In the genomic region with DNA sequence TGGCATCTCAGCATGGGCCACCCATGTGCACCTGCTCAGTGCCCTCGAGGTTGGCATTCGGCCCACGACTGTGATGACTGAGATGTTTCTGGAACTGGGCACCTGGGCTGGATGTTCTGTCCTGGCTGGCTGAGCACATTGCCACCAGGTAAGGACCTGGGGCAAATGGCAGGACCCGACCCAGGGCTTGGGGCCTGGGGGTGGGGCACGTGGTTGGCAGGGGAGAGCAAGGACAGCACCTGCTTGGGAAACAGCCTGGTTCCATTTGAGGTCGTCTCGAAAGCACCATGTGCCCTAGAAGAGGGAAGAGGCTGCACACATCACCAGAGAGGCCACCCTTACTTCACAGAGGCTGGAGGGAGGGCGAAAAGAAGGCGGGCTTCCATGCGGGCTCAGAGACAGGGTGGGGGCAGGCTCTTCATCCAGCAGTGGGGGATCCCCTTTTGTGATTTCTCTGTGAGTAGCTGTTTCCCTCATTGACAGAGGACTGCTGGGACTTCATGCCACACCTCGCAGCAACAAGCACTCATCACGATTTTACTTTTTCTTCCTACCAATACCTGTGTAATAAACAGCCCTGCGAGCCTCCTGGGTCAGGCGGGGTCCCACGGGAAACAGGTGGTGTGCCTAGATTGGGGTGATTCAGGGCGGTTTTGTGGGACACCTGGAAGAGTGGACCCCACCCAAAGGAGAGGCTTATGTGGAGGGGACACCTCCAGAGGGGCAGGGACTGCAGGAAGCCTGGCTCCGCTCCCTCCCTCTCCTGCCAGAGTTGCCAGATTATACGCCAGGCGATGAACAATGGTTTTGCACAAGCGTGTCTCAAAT, we compare ENCODE assay signal across 10 cellular contexts. TPM values are rescaled to one million over a fixed set of nuclear protein-coding genes. Genes with fewer than 3 reads are reported as not detected.
DNase-seq lines count a peak whose midpoint lies in the region; ATAC-seq and TF ChIP-seq lines count a peak whose summit lies in the region.
"Had no signal": no experiment of that assay in that cellular context is flagged by ENCODE, and none has a peak within 500 bp of the region (broad histone marks: within the 10 kb centered on the region; RNA-seq: fewer than 3 reads in every experiment).

No MANE protein-coding gene starts in this region.

- no peak overlapping the region for H3K4me3 ChIP-seq in H7 (ENCODE audit: insufficient read depth, low read depth, low read length)

- in situ Hi-C loops in G401 (cut with HindIII; ENCODE audit: low sequenced_read_pairs), result no loop called here

- H3K36me3 Mint-ChIP-seq in natural killer cell (no peaks in the 10 kb centered on the region), type B pancreatic cell (peaks cover 5% of the 10 kb centered on the region)

- DNase-seq in G401 (ENCODE audit: low spot score), result peak; percentile 76
- peak; percentile 57 for DNase-seq in activated naive CD4-positive, alpha-beta T cell treated with anti-CD3 and anti-CD28 coated beads, Interleukin-2, amount 50 U/mL, for 16 hours
- DNase-seq in natural killer cell, result no peak
- no peak for DNase-seq in type B pancreatic cell (ENCODE audit: extremely low spot score, unreplicated experiment)
- no peak for DNase-seq in H7
- no peak for DNase-seq in KG1 (lab: John Stamatoyannopoulos, UW)
- DNase-seq: midbrain, NCI-H2029 treated with DMSO at 0.1 percent for 48 hours had no signal

- TF ChIP-seq CTCF in natural killer cell (IDR thresholded peaks at IDR 0.05), result no peak
- TF ChIP-seq CTCF in type B pancreatic cell (conservative IDR thresholded peaks at IDR 0.05), result no peak

- H3K9me3 Mint-ChIP-seq in natural killer cell (no peaks in the 10 kb centered on the region), type B pancreatic cell (no peaks in the 10 kb centered on the region)

- ATAC-seq in HG03460 (IDR thresholded peaks at IDR 0.05; ENCODE audit: unreplicated experiment), result peak; percentile 40
- no peak for ATAC-seq in natural killer cell
- ATAC-seq in GM18498 (IDR thresholded peaks at IDR 0.05; ENCODE audit: unreplicated experiment), result no peak

- H3K4me1 Mint-ChIP-seq in natural killer cell (peaks cover 19 to 26% of the 10 kb centered on the region in 2 donors), type B pancreatic cell (ENCODE audit: unreplicated experiment) (peaks cover 6% of the 10 kb centered on the region)

- intact Hi-C loops in natural killer cell (cut with micrococcal nuclease), result no loop called here

- H3K4me3 Mint-ChIP-seq in natural killer cell, result peak overlapping the region; percentile 40
- no peak overlapping the region for H3K4me3 Mint-ChIP-seq in type B pancreatic cell

- H3K27me3 Mint-ChIP-seq in natural killer cell (ENCODE audit: low read depth in 2 of 2), result peaks cover 0 to 6% of the 10 kb centered on the region in 2 donors
- H3K27me3 Mint-ChIP-seq in type B pancreatic cell, result no peaks in the 10 kb centered on the region

- no peaks in the 10 kb centered on the region for H3K36me3 ChIP-seq in H7 (replicated peaks; ENCODE audit: control insufficient read depth, insufficient read depth, low read length)

- peak overlapping the region; percentile 64 to 76 for H3K27ac Mint-ChIP-seq in natural killer cell
- no peak overlapping the region for H3K27ac Mint-ChIP-seq in type B pancreatic cell

- H3K27me3 ChIP-seq in H7 (ENCODE audit: control insufficient read depth, insufficient read depth, low read length), result no peaks in the 10 kb centered on the region

RNA-seq across cellular contexts. Expression of gene TMEM187, which starts 12.0 kb away (rescaled TPM):
- total RNA-seq in G401 (2014; rRNA removed; shearing (Covaris generic)), result 1.4 and 7.4 TPM in 2 replicates
- total RNA-seq in natural killer cell (1 to 10 TPM; 1.2 to 4.3 (median 1.4) TPM), type B pancreatic cell (ENCODE audit: low replicate concordance) (14.4 and 15.2 TPM in 2 replicates)
- total RNA-seq in H7 (2014; rRNA removed; shearing (Covaris generic)), result 8.8 and 9.5 TPM in 2 replicates

RNA-seq across cellular contexts. Expression of gene HCFC1, which starts 12.9 kb away (rescaled TPM):
- total RNA-seq in G401 (2014; rRNA removed; shearing (Covaris generic)), result 12.4 and 16.1 TPM in 2 replicates
- total RNA-seq in natural killer cell (10 to 100 TPM; 65.2 to 76.7 (median 67.5) TPM), type B pancreatic cell (ENCODE audit: low replicate concordance) (81.2 and 98.0 TPM in 2 replicates)
- 64.9 and 70.0 TPM in 2 replicates for total RNA-seq in H7 (2014; rRNA removed; shearing (Covaris generic))

RNA-seq across cellular contexts. Expression of gene IRAK1, which starts 35.1 kb away (rescaled TPM):
- 140 and 144 TPM in 2 replicates for total RNA-seq in G401 (2014; rRNA removed; shearing (Covaris generic))
- total RNA-seq in natural killer cell (100 to 1,000 TPM in 2 of 3 donors, 10 to 100 TPM in 1; 87.5 to 114 (median 107) TPM), type B pancreatic cell (ENCODE audit: low replicate concordance) (83.8 and 86.1 TPM in 2 replicates)
- total RNA-seq in H7 (2014; rRNA removed; shearing (Covaris generic)), result 34.4 and 44.6 TPM in 2 replicates

RNA-seq across cellular contexts. Expression of gene RENBP, which starts 40.1 kb away (rescaled TPM):
- 7.1 and 8.4 TPM in 2 replicates for total RNA-seq in G401 (2014; rRNA removed; shearing (Covaris generic))
- total RNA-seq in natural killer cell (10 to 100 TPM; 14.3 to 17.1 (median 15.2) TPM), type B pancreatic cell (ENCODE audit: low replicate concordance) (4.9 and 6.7 TPM in 2 replicates)
- total RNA-seq in H7 (2014; rRNA removed; shearing (Covaris generic)), result 17.9 and 18.3 TPM in 2 replicates

RNA-seq across cellular contexts. Expression of gene NAA10, which starts 49.7 kb away (rescaled TPM):
- 136 and 159 TPM in 2 replicates for total RNA-seq in G401 (2014; rRNA removed; shearing (Covaris generic))
- total RNA-seq in natural killer cell, result 10 to 100 TPM; 63.4 to 82.3 (median 73.1) TPM
- 73.8 and 82.7 TPM in 2 replicates for total RNA-seq in type B pancreatic cell (ENCODE audit: low replicate concordance)
- 86.7 and 97.4 TPM in 2 replicates for total RNA-seq in H7 (2014; rRNA removed; shearing (Covaris generic))

Comparison
In these comparisons a context has a peak if more than half of its experiments do, and no peak if none do; other contexts are left out.
1. DNase-seq: peak in G401 (single experiment) and activated naive CD4-positive, alpha-beta T cell treated with anti-CD3 and anti-CD28 coated beads, Interleukin-2, amount 50 U/mL, for 16 hours (single experiment); none in natural killer cell (single experiment), type B pancreatic cell (single experiment), H7 (single experiment) and KG1 (single experiment).